ENCODE assay signal across 18 cellular contexts in genomic region chr7:123231060-123232000, GRCh38. TPM values are rescaled to one million over a fixed set of nuclear protein-coding genes. Genes with fewer than 3 reads are reported as not detected.
"Had no signal": no experiment of that assay in that cellular context is flagged by ENCODE, and none has a peak within 500 bp of the region (broad histone marks: within the 10 kb centered on the region; RNA-seq: fewer than 3 reads in every experiment).

No MANE protein-coding gene starts in this region.

- H3K9me3 Mint-ChIP-seq: activated CD4-positive, alpha-beta T cell treated with anti-CD3 and anti-CD28 coated beads, Interleukin-2, amount 10 ng/mL, durations not matched to agents 7 days and 5 days; stimulated activated naive CD8-positive, alpha-beta T cell treated with anti-CD3 and anti-CD28 coated beads, Interleukin-15, Interleukin-2, amounts not matched to agents 100 ng/mL and 50 ng/mL, for 24 hours; type B pancreatic cell had no signal

- H3K4me1 ChIP-seq: heart left ventricle, suprapubic skin had no signal

- ATAC-seq: heart left ventricle; left colon; naive thymus-derived CD8-positive, alpha-beta T cell had no signal

- DNase-seq: activated CD4-positive, alpha-beta T cell treated with anti-CD3 and anti-CD28 coated beads, Interleukin-2, amount 10 ng/mL, durations not matched to agents 7 days and 5 days; activated CD8-positive, alpha-beta memory T cell treated with anti-CD3 and anti-CD28 coated beads for 24 hours; activated naive CD8-positive, alpha-beta T cell treated with anti-CD3 and anti-CD28 coated beads for 36 hours; brain microvascular endothelial cell; effector CD8-positive, alpha-beta T cell; heart left ventricle; left colon; mammary epithelial cell; T-helper 9 cell had no signal

- H3K27ac ChIP-seq: brain microvascular endothelial cell, heart left ventricle, suprapubic skin had no signal

- H3K27me3 ChIP-seq: brain microvascular endothelial cell, heart left ventricle, suprapubic skin had no signal

- H3K9me3 ChIP-seq: heart left ventricle, suprapubic skin had no signal

- H3K36me3 Mint-ChIP-seq: activated naive CD8-positive, alpha-beta T cell treated with anti-CD3 and anti-CD28 coated beads for 36 hours; naive thymus-derived CD8-positive, alpha-beta T cell; type B pancreatic cell had no signal

- H3K4me1 Mint-ChIP-seq: activated CD4-positive, alpha-beta T cell treated with anti-CD3 and anti-CD28 coated beads, Interleukin-2, amount 10 ng/mL, durations not matched to agents 7 days and 5 days; activated naive CD8-positive, alpha-beta T cell treated with anti-CD3 and anti-CD28 coated beads for 36 hours; central memory CD8-positive, alpha-beta T cell; naive thymus-derived CD8-positive, alpha-beta T cell had no signal

- H3K27me3 Mint-ChIP-seq: activated CD4-positive, alpha-beta T cell treated with anti-CD3 and anti-CD28 coated beads, Interleukin-2, amount 10 ng/mL, durations not matched to agents 7 days and 5 days; activated naive CD8-positive, alpha-beta T cell treated with anti-CD3 and anti-CD28 coated beads for 36 hours; central memory CD8-positive, alpha-beta T cell; naive thymus-derived CD8-positive, alpha-beta T cell; stimulated activated naive CD8-positive, alpha-beta T cell treated with anti-CD3 and anti-CD28 coated beads, Interleukin-15, Interleukin-2, amounts not matched to agents 100 ng/mL and 50 ng/mL, for 24 hours; type B pancreatic cell had no signal

- H3K4me3 ChIP-seq: heart left ventricle, suprapubic skin had no signal

- H3K36me3 ChIP-seq: brain microvascular endothelial cell, heart left ventricle, suprapubic skin had no signal

- H3K4me3 Mint-ChIP-seq: activated CD4-positive, alpha-beta T cell treated with anti-CD3 and anti-CD28 coated beads, Interleukin-2, amount 10 ng/mL, durations not matched to agents 7 days and 5 days; activated naive CD8-positive, alpha-beta T cell treated with anti-CD3 and anti-CD28 coated beads for 36 hours; central memory CD8-positive, alpha-beta T cell; naive thymus-derived CD8-positive, alpha-beta T cell; stimulated activated naive CD8-positive, alpha-beta T cell treated with anti-CD3 and anti-CD28 coated beads, Interleukin-15, Interleukin-2, amounts not matched to agents 100 ng/mL and 50 ng/mL, for 24 hours; type B pancreatic cell had no signal

- H3K27ac Mint-ChIP-seq: activated CD4-positive, alpha-beta T cell treated with anti-CD3 and anti-CD28 coated beads, Interleukin-2, amount 10 ng/mL, durations not matched to agents 7 days and 5 days; activated naive CD8-positive, alpha-beta T cell treated with anti-CD3 and anti-CD28 coated beads for 36 hours; naive thymus-derived CD8-positive, alpha-beta T cell; stimulated activated naive CD8-positive, alpha-beta T cell treated with anti-CD3 and anti-CD28 coated beads, Interleukin-15, Interleukin-2, amounts not matched to agents 100 ng/mL and 50 ng/mL, for 24 hours; type B pancreatic cell had no signal

RNA-seq across cellular contexts. Expression of gene SLC13A1, which starts 31.6 kb away (rescaled TPM):
- total RNA-seq: activated CD4-positive, alpha-beta T cell treated with anti-CD3 and anti-CD28 coated beads, Interleukin-2, amount 10 ng/mL, durations not matched to agents 7 days and 5 days; activated naive CD8-positive, alpha-beta T cell treated with anti-CD3 and anti-CD28 coated beads for 36 hours; endothelial cell of umbilical vein; frontal cortex; heart left ventricle; mammary epithelial cell; naive thymus-derived CD8-positive, alpha-beta T cell; posterior vena cava; skeletal muscle tissue; suprapubic skin had no signal
